In genomic region chr1:2640626-2641025, GRCh38 we compare ENCODE assay signal across 21 cellular contexts. TPM values are rescaled to one million over a fixed set of nuclear protein-coding genes. Genes with fewer than 3 reads are reported as not detected.
"Had no signal": no experiment of that assay in that cellular context is flagged by ENCODE, and none has a peak within 500 bp of the region (broad histone marks: within the 10 kb centered on the region; RNA-seq: fewer than 3 reads in every experiment).

No MANE protein-coding gene starts in this region.

- H3K9me3 Mint-ChIP-seq: type B pancreatic cell had no signal

- H3K36me3 Mint-ChIP-seq: brain, type B pancreatic cell had no signal

- H3K27ac Mint-ChIP-seq: activated T-cell treated with anti-CD3 and anti-CD28 coated beads, Interleukin-2, amount 50 U/mL, for 72 hours; nephron progenitor cell; progenitor cell of endocrine pancreas; T-helper 2 cell treated with Interferon-gamma antibody and Interleukin-4, amounts not matched to agents 5 μg/mL and 100 μg/mL, for 36 hours; type B pancreatic cell had no signal

- ATAC-seq: activated T-cell treated with anti-CD3 and anti-CD28 coated beads, Interleukin-2, amount 50 U/mL, for 72 hours; esophagus mucosa had no signal

- H3K4me3 Mint-ChIP-seq: activated T-cell treated with anti-CD3 and anti-CD28 coated beads, Interleukin-2, amount 50 U/mL, for 72 hours; nephron progenitor cell; T-helper 2 cell treated with Interferon-gamma antibody and Interleukin-4, amounts not matched to agents 5 μg/mL and 100 μg/mL, for 36 hours had no signal

- DNase-seq: activated CD4-positive, CD25-positive, alpha-beta regulatory T cell treated with anti-CD3 and anti-CD28 coated beads, Interleukin-2, amount 50 U/mL, for 72 hours; activated CD8-positive, alpha-beta memory T cell treated with anti-CD3 and anti-CD28 coated beads, Interleukin-2, amount 50 U/mL, for 48 hours; activated gamma-delta T cell; activated naive CD4-positive, alpha-beta T cell treated with anti-CD3 and anti-CD28 coated beads, Interleukin-2, amount 50 U/mL, for 16 hours; activated T-cell treated with anti-CD3 and anti-CD28 coated beads, Interleukin-2, amount 50 U/mL, for 72 hours; aorta; central memory CD4-positive, alpha-beta T cell; dermis blood vessel endothelial cell; effector memory CD4-positive, alpha-beta T cell; nephron progenitor cell; occipital lobe; spleen; stimulated activated CD4-positive, alpha-beta T cell treated with anti-CD3 and anti-CD28 coated beads, Interleukin-4, amount 100 ng/mL, for 1 hour; stimulated activated naive CD4-positive, alpha-beta T cell treated with Interleukin-2 at 50 U/mL for 16 hours; WERI-Rb-1 had no signal

RNA-seq across cellular contexts. Expression of gene MMEL1, which starts 7.8 kb away (rescaled TPM):
- total RNA-seq: thoracic aorta had no signal
